In the genomic region with DNA sequence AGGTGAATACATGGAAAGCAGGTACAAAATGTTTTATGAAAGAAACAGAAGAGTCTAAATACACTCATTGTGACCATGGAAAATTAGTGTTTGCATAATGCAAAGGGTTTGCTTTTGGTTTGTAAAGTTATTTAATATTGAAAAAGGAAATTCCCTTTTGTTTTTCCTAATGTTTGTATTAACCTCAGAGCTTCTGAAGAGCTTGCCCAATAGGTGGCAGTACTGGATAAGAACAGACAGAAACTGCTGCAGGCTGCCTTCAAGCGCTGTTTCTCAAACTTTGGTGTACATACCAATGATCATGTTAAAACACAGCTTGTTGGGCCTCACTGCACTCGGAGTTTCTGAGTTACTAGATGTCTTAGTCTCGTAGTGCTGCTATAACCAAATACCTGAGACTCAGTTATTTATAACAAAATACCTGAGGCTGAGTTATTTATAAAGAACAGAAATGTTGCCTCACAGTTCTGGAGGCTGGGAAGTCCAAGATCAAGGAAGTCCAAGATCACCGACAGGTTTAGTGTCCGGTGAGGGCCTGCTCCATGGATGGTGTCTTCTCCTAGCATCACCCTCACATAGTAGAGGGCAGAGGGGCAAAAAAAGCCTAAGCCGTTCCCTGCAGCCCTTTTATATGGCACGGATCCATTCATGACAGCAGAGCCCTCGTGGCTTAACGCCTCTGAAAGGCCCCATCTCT, we compare ENCODE assay signal across 9 cellular contexts. TPM values are rescaled to one million over a fixed set of nuclear protein-coding genes. Genes with fewer than 3 reads are reported as not detected.
DNase-seq lines count a peak whose midpoint lies in the region; ATAC-seq and TF ChIP-seq lines count a peak whose summit lies in the region.
"Had no signal": no experiment of that assay in that cellular context is flagged by ENCODE, and none has a peak within 500 bp of the region (broad histone marks: within the 10 kb centered on the region; RNA-seq: fewer than 3 reads in every experiment).

No MANE protein-coding gene starts in this region.

- H3K9ac ChIP-seq in IMR-90 (ENCODE audit: low read depth, low read length) = no peak overlapping the region

- H3K4me3 ChIP-seq in IMR-90 (ENCODE audit: insufficient read depth, low read depth, low read length) (no peak overlapping the region), PC-9 (no peak overlapping the region)

- DNase-seq in left cardiac atrium (no peak), Right ventricle myocardium inferior (ENCODE audit: missing footprints) (no peak), IMR-90 (peak; percentile 80), PC-9 (peak in 1 of 2 experiments; percentile 48), dedifferentiated amniotic fluid mesenchymal stem cell (ENCODE audit: extremely low spot score) (peak; percentile 78), mesothelial cell of epicardium (ENCODE audit: low spot score in 2 of 2, unreplicated experiment in 2 of 2) (no peak)
- no peak for DNase-seq in activated effector memory CD4-positive, alpha-beta T cell treated with Interleukin-2 at 50 U/mL for 16 hours

- peaks cover 13% of the 10 kb centered on the region for H3K27me3 Mint-ChIP-seq in mesothelial cell of epicardium (ENCODE audit: low read depth)

- no peaks in the 10 kb centered on the region for H3K79me1 ChIP-seq in IMR-90 (ENCODE audit: low read depth in 1 of 2, low read length in 2 of 2)

- H2AFZ ChIP-seq in IMR-90 (replicated peaks; ENCODE audit: low read length, poor library complexity) = no peak overlapping the region
- H2AFZ ChIP-seq in PC-9 = no peak overlapping the region

- H2BK20ac ChIP-seq in IMR-90 (ENCODE audit: low read depth, low read length) = no peak overlapping the region

- WGBS in IMR-90 (ENCODE audit: extremely low coverage in 2 of 2, insufficient read length in 1 of 2), 2 experiments = no CpG with 5 or more reads among the region's 9 CpGs

- intact Hi-C loops in left cardiac atrium (cut with DNase I) (no loop called here), Right ventricle myocardium inferior (cut with DNase I) (no loop called here), IMR-90 (cut with micrococcal nuclease) (loop anchor here (1.0 to 2.0 kb wide), 3 partner anchors 137 to 885 kb away; no protein-coding TSS in a partner anchor), PC-9 (cut with micrococcal nuclease; ENCODE audit: unreplicated experiment) (loop anchor here (10.0 kb wide), 2 partner anchors 235 to 755 kb away; a partner anchor contains a TSS)

- H3K4me2 ChIP-seq in IMR-90 (ENCODE audit: low read depth, low read length) (no peak overlapping the region), PC-9 (no peak overlapping the region)

- no peak overlapping the region for H3K23ac ChIP-seq in IMR-90 (ENCODE audit: low read depth, low read length)

- no peak overlapping the region for H3K27ac Mint-ChIP-seq in mesothelial cell of epicardium

- ATAC-seq in left cardiac atrium (peak; percentile 61 to 67), Right ventricle myocardium inferior (no peak), IMR-90 (ENCODE audit: low read depth) (peak; percentile 94), GM18873 (IDR thresholded peaks at IDR 0.05; ENCODE audit: low FRiP score, unreplicated experiment) (no peak)

- H3K9me3 ChIP-seq in IMR-90 (ENCODE audit: control insufficient read depth, insufficient read depth, low read length) (no peaks in the 10 kb centered on the region), PC-9 (ENCODE audit: insufficient read depth, low read depth) (no peaks in the 10 kb centered on the region)

- H3K18ac ChIP-seq in IMR-90 (ENCODE audit: low read depth, low read length) = no peak overlapping the region

- H4K20me1 ChIP-seq in IMR-90 (ENCODE audit: insufficient read depth, low read length) = no peaks in the 10 kb centered on the region
- H4K20me1 ChIP-seq in PC-9 (ENCODE audit: insufficient read depth) = no peaks in the 10 kb centered on the region

- no peaks in the 10 kb centered on the region for H3K36me3 Mint-ChIP-seq in mesothelial cell of epicardium

- no peak overlapping the region for H3K56ac ChIP-seq in IMR-90 (ENCODE audit: extremely low read depth, insufficient read depth, low read length)

- H4K91ac ChIP-seq in IMR-90 (ENCODE audit: insufficient read depth, low read depth, low read length) = no peak overlapping the region

- peaks cover 8% of the 10 kb centered on the region for H3K9me3 Mint-ChIP-seq in mesothelial cell of epicardium
- H3K9me3 Mint-ChIP-seq: central memory CD8-positive, alpha-beta T cell had no signal

- no peak overlapping the region for H3K4me3 Mint-ChIP-seq in mesothelial cell of epicardium
- H3K4me3 Mint-ChIP-seq: central memory CD8-positive, alpha-beta T cell had no signal

- dilution Hi-C loops in IMR-90 (cut with HindIII; ENCODE audit: low sequenced_read_pairs, unreplicated experiment) = no loop called here

- H3F3A ChIP-seq in PC-9 (ENCODE audit: insufficient read depth, low read depth) = no peaks in the 10 kb centered on the region

- BruUV-seq in IMR-90 (replicated peaks; lab: Mats Ljungman, UMichigan) (no TSS peak), PC-9 (replicated peaks; lab: Mats Ljungman, UMichigan) (no TSS peak)

- H2BK120ac ChIP-seq in IMR-90 (ENCODE audit: low read depth, low read length) = no peak overlapping the region

- H3K4ac ChIP-seq in IMR-90 (ENCODE audit: low read depth, low read length) = no peak overlapping the region

- H3K4me1 ChIP-seq in IMR-90 (ENCODE audit: control insufficient read depth, insufficient read depth, low read length) (no peaks in the 10 kb centered on the region; the same call in 1 of the 2 replicates), PC-9 (replicated peaks; ENCODE audit: insufficient read depth) (no peaks in the 10 kb centered on the region)

- no peak overlapping the region for H2AK9ac ChIP-seq in IMR-90 (replicated peaks; ENCODE audit: low read depth, low read length, poor library complexity)

- no peaks in the 10 kb centered on the region for H3K9me1 ChIP-seq in IMR-90 (ENCODE audit: insufficient read depth, low read length)

- peak; percentile 79 for TF ChIP-seq RAD21 in IMR-90 (IDR thresholded peaks at IDR 0.05; ENCODE audit: low read length)

- peaks cover 13% of the 10 kb centered on the region for H3K4me1 Mint-ChIP-seq in mesothelial cell of epicardium
- H3K4me1 Mint-ChIP-seq: central memory CD8-positive, alpha-beta T cell had no signal

- no peaks in the 10 kb centered on the region for H3K79me2 ChIP-seq in PC-9 (ENCODE audit: low read depth)

- POLR2A ChIA-PET in IMR-90 (lab: Charles Lee; ENCODE audit: unreplicated experiment) (no interaction called here), PC-9 (lab: Charles Lee; ENCODE audit: unreplicated experiment) (no interaction called here)

- H3K27ac ChIP-seq in IMR-90 (ENCODE audit: insufficient read depth, low read length) (no peak overlapping the region), PC-9 (no peak overlapping the region)

- peak; percentile 73 for TF ChIP-seq CTCF in IMR-90 (conservative IDR thresholded peaks at IDR 0.05; ENCODE audit: low read depth, low read length)
- TF ChIP-seq CTCF in PC-9 (conservative IDR thresholded peaks at IDR 0.05) = peak; percentile 71
- peak; percentile 47 for TF ChIP-seq CTCF in mesothelial cell of epicardium (IDR thresholded peaks at IDR 0.05; ENCODE audit: unreplicated experiment)

- H2BK5ac ChIP-seq in IMR-90 (ENCODE audit: low read depth, low read length, poor library complexity, severe bottlenecking) = no peak overlapping the region

- no peak overlapping the region for H3K14ac ChIP-seq in IMR-90 (replicated peaks; ENCODE audit: low read depth, low read length)

- CTCF ChIA-PET in IMR-90 (lab: Yijun Ruan, JAX) (interaction anchor here (0.6 to 1.5 kb wide), 7 partner anchors 9 to 401 kb away, joined by 3 to 10 read pairs (median 3); no protein-coding TSS in a partner anchor), PC-9 (lab: Charles Lee) (interaction anchor here (0.6 to 1.1 kb wide), 2 partner anchors 239 to 714 kb away, joined by 3 read pairs; no protein-coding TSS in a partner anchor)

- H3K36me3 ChIP-seq in IMR-90 (ENCODE audit: control insufficient read depth, insufficient read depth, low read length) (no peaks in the 10 kb centered on the region), PC-9 (ENCODE audit: low read depth) (no peaks in the 10 kb centered on the region)

- no peak overlapping the region for H2AK5ac ChIP-seq in IMR-90 (ENCODE audit: low read depth, low read length)

- in situ Hi-C loops in IMR-90 (cut with MboI; ENCODE audit: low sequenced_read_pairs) = loop anchor here (10.0 kb wide), 2 partner anchors 245 to 885 kb away; no protein-coding TSS in a partner anchor

- H3K9me2 ChIP-seq in PC-9 (ENCODE audit: insufficient read depth) = no peaks in the 10 kb centered on the region

- H3K27me3 ChIP-seq in IMR-90 (ENCODE audit: control insufficient read depth, insufficient read depth, low read length) (peaks cover 7% of the 10 kb centered on the region), PC-9 (ENCODE audit: insufficient read depth, low read depth) (no peaks in the 10 kb centered on the region)

- no peak overlapping the region for H4K8ac ChIP-seq in IMR-90 (ENCODE audit: low read depth in 2 of 2, low read length in 2 of 2)

- TF ChIP-seq POLR2A in IMR-90 (IDR thresholded peaks at IDR 0.05; ENCODE audit: low read depth, low read length) = no peak

- no peak overlapping the region for H4K5ac ChIP-seq in IMR-90 (ENCODE audit: low read depth, low read length)

- no peak overlapping the region for H2BK15ac ChIP-seq in IMR-90 (ENCODE audit: low read depth, low read length)

TF ChIP-seq in IMR-90, 13 proteins besides CTCF, POLR2A, EP300 and RAD21:
- no peak for TF ChIP-seq BHLHE40 (IDR thresholded peaks at IDR 0.05; ENCODE audit: low read depth, low read length)
- TF ChIP-seq SMC3 (IDR thresholded peaks at IDR 0.05; ENCODE audit: low read depth, low read length) = peak; percentile 56; the same call in 1 of the 2 replicates
- peak; percentile 21; the same call in 1 of the 2 replicates for TF ChIP-seq CEBPB (IDR thresholded peaks at IDR 0.05; ENCODE audit: low read depth, low read length)

RNA-seq across cellular contexts. Expression of a gene that starts 54.2 kb away (rescaled TPM):
- not detected for total RNA-seq in left cardiac atrium
- not detected for total RNA-seq in Right ventricle myocardium inferior
- not detected in 2 replicates for total RNA-seq in IMR-90 (2012; rRNA removed)
- not detected in 2 replicates for polyA plus RNA-seq in IMR-90 (2012; rRNA removed)
- 0.01 TPM in 1 of 2 replicates, not detected in the other for polyA plus RNA-seq in IMR-90 (2012; cell fraction: cytosol; rRNA removed)
- polyA plus RNA-seq in IMR-90 (2012; cell fraction: nucleus; rRNA removed; ENCODE audit: low replicate concordance) = not detected in 2 replicates
- total RNA-seq in PC-9 (2021) = not detected in 2 replicates
- not detected in 3 replicates for total RNA-seq in mesothelial cell of epicardium

Comparison
In these comparisons a context has a peak if more than half of its experiments do, and no peak if none do; other contexts are left out.
1. ATAC-seq: peak in left cardiac atrium (2 of 2) and IMR-90 (single experiment); none in Right ventricle myocardium inferior (single experiment) and GM18873 (single experiment).
2. DNase-seq: peak in IMR-90 (single experiment) and dedifferentiated amniotic fluid mesenchymal stem cell (single experiment); none in left cardiac atrium (single experiment), Right ventricle myocardium inferior (single experiment), mesothelial cell of epicardium (0 of 2) and activated effector memory CD4-positive, alpha-beta T cell treated with Interleukin-2 at 50 U/mL for 16 hours (single experiment).
3. intact Hi-C loops: an anchor here in IMR-90 (1.0 to 2.0 kb wide) and PC-9 (10.0 kb wide); none called in left cardiac atrium and Right ventricle myocardium inferior.
4. Peak in every context shown above with its lines, with median percentiles within 50 percentile points of each other: CTCF ChIP-seq.